In genomic region chr1:50970927-50971582, GRCh38 we compare ENCODE assay signal across 8 cellular contexts. TPM values are rescaled to one million over a fixed set of nuclear protein-coding genes. Genes with fewer than 3 reads are reported as not detected.
DNase-seq lines count a peak whose midpoint lies in the region; ATAC-seq and TF ChIP-seq lines count a peak whose summit lies in the region.

No MANE protein-coding gene starts in this region.

- H3K4me3 ChIP-seq in choroid plexus epithelial cell (ENCODE audit: low read depth, low read length), result peak overlapping the region; percentile 84

- ATAC-seq in HG02763 (IDR thresholded peaks at IDR 0.05; ENCODE audit: unreplicated experiment) (no peak), GM19467 (IDR thresholded peaks at IDR 0.05; ENCODE audit: unreplicated experiment) (no peak)

- DNase-seq in Daoy (ENCODE audit: low read depth) (peak; percentile 9), NCI-H2029 (lab: John Stamatoyannopoulos, UW) (peak; percentile 42), choroid plexus epithelial cell (ENCODE audit: low read depth) (no peak), pons (ENCODE audit: low spot score) (peak; percentile 48), HCEC 1CT (no peak), DMS53 treated with DMSO at 0.1 percent for 48 hours (lab: John Stamatoyannopoulos, UW; ENCODE audit: unreplicated experiment) (no peak)

- no peak for TF ChIP-seq CTCF in choroid plexus epithelial cell (conservative IDR thresholded peaks at IDR 0.05; ENCODE audit: low read depth, low read length)

RNA-seq across cellular contexts. Expression of gene CDKN2C, which starts 1.0 kb away (rescaled TPM):
- total RNA-seq in Daoy (2014; rRNA removed; shearing (Covaris generic)), result 55.7 and 55.8 TPM in 2 replicates

RNA-seq across cellular contexts. Expression of gene FAF1, which starts 11.0 kb away (rescaled TPM):
- 148 and 196 TPM in 2 replicates for total RNA-seq in Daoy (2014; rRNA removed; shearing (Covaris generic))

Comparison
In these comparisons a context has a peak if more than half of its experiments do, and no peak if none do; other contexts are left out.
1. DNase-seq: peak in Daoy (single experiment), NCI-H2029 (single experiment) and pons (single experiment); none in choroid plexus epithelial cell (single experiment), HCEC 1CT (single experiment) and DMS53 treated with DMSO at 0.1 percent for 48 hours (single experiment).